2 cellular contexts compared by ENCODE assay signal in genomic region chr12:62542814-62543213, GRCh38.
TF ChIP-seq lines count a peak whose summit lies in the region.

No MANE protein-coding gene starts in this region.

TF ChIP-seq in GM23338, 12 proteins besides CTCF, POLR2A, EP300 and RAD21:
- TF ChIP-seq EZH2phosphoT487 (IDR thresholded peaks at IDR 0.05; ENCODE audit: unreplicated experiment) (no peak), ZNF331 (CRISPR knock-in tag; IDR thresholded peaks at IDR 0.05; ENCODE audit: low read depth) (no peak), JUNB (IDR thresholded peaks at IDR 0.05; ENCODE audit: unreplicated experiment) (no peak), ZNF114 (CRISPR knock-in tag; IDR thresholded peaks at IDR 0.05) (no peak), POLR2AphosphoS5 (IDR thresholded peaks at IDR 0.05; ENCODE audit: low read depth) (no peak), REST (IDR thresholded peaks at IDR 0.05; ENCODE audit: unreplicated experiment) (no peak), EZH2 (IDR thresholded peaks at IDR 0.05; ENCODE audit: low read depth, unreplicated experiment) (no peak), ZNF462 (CRISPR knock-in tag; IDR thresholded peaks at IDR 0.05) (no peak), ETS1 (IDR thresholded peaks at IDR 0.05) (no peak), NANOG (IDR thresholded peaks at IDR 0.05; ENCODE audit: borderline replicate concordance) (no peak), STAT1 (IDR thresholded peaks at IDR 0.05; ENCODE audit: unreplicated experiment) (no peak), CREB1 (CRISPR knock-in tag; IDR thresholded peaks at IDR 0.05; ENCODE audit: low read depth) (no peak)

TF ChIP-seq in GM12878, 131 proteins besides CTCF, POLR2A, EP300 and RAD21:
- TF ChIP-seq PML (IDR thresholded peaks at IDR 0.05; ENCODE audit: low read length) (no peak), ATF3 (IDR thresholded peaks at IDR 0.05; ENCODE audit: borderline replicate concordance, extremely low read depth, low read depth, low read length) (no peak), RAD51 (IDR thresholded peaks at IDR 0.05) (no peak), ZNF217 (IDR thresholded peaks at IDR 0.05) (no peak), MAX (IDR thresholded peaks at IDR 0.05; ENCODE audit: low read depth, low read length) (no peak), POU2F2 (IDR thresholded peaks at IDR 0.05; ENCODE audit: borderline replicate concordance, low read depth, low read length) (no peak), POLR2AphosphoS2 (IDR thresholded peaks at IDR 0.05; ENCODE audit: low read depth, low read length) (no peak), HDAC2 (IDR thresholded peaks at IDR 0.05) (no peak), JUND (IDR thresholded peaks at IDR 0.05; ENCODE audit: low read depth, low read length) (no peak), NR2C2 (IDR thresholded peaks at IDR 0.05; ENCODE audit: borderline replicate concordance, control insufficient read depth, insufficient read length, low read depth) (no peak), KLF5 (IDR thresholded peaks at IDR 0.05; ENCODE audit: partially characterized antibody) (no peak), GATAD2B (conservative IDR thresholded peaks at IDR 0.05; ENCODE audit: low read depth) (no peak), NKRF (conservative IDR thresholded peaks at IDR 0.05) (no peak), RUNX3 (IDR thresholded peaks at IDR 0.05; ENCODE audit: low read length) (no peak), YBX1 (IDR thresholded peaks at IDR 0.05) (no peak), SP1 (IDR thresholded peaks at IDR 0.05; ENCODE audit: low read depth, low read length) (no peak), HCFC1 (IDR thresholded peaks at IDR 0.05; ENCODE audit: low read length) (no peak), CBX5 (IDR thresholded peaks at IDR 0.05; ENCODE audit: low read depth) (no peak)
TF ChIP-seq in GM12878: peak in this region for 0.
